In the genomic region with DNA sequence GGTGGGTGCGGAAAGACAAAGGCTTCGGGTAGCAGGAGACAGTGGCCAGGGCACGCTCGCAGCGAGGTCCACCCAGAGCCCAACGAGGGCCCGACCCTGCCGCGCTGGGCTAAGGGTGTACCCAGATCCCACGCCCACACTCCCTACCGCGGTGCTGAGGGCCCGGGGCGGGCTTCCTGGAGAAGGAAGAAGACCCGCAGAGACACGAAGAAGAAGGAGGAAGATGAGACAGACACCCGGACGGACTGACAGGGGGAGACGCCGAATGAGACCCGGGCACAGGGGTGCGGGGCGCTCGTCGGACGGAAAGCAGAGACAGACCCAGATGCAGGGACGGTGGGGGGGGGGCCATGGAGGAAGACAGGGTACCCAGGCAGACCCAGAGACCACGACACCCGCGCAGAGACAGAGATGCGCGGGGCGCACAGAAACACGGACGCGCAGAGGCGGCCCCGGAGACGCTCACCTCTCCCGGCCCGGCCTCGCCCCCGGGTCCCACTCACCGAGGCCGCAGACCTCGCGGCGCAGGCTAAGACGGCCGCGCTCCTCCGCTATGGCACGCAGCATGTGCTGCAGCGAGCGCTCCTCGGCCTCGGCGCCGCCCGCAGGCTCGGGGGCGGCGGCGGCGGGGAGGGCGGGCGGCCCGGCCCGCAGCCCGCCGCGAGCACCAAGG, we compare ENCODE assay signal across 1 cellular context.
TF ChIP-seq lines count a peak whose summit lies in the region.

No MANE protein-coding gene starts in this region.

TF ChIP-seq in K562, 482 proteins besides CTCF, POLR2A, EP300 and RAD21:
- TF ChIP-seq, protein P1, sequence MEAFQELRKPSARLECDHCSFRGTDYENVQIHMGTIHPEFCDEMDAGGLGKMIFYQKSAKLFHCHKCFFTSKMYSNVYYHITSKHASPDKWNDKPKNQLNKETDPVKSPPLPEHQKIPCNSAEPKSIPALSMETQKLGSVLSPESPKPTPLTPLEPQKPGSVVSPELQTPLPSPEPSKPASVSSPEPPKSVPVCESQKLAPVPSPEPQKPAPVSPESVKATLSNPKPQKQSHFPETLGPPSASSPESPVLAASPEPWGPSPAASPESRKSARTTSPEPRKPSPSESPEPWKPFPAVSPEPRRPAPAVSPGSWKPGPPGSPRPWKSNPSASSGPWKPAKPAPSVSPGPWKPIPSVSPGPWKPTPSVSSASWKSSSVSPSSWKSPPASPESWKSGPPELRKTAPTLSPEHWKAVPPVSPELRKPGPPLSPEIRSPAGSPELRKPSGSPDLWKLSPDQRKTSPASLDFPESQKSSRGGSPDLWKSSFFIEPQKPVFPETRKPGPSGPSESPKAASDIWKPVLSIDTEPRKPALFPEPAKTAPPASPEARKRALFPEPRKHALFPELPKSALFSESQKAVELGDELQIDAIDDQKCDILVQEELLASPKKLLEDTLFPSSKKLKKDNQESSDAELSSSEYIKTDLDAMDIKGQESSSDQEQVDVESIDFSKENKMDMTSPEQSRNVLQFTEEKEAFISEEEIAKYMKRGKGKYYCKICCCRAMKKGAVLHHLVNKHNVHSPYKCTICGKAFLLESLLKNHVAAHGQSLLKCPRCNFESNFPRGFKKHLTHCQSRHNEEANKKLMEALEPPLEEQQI (IDR thresholded peaks at IDR 0.05): no peak
- no peak for TF ChIP-seq POLR3G (IDR thresholded peaks at IDR 0.05; ENCODE audit: extremely low read depth, insufficient read length, insufficient replicate concordance)
- TF ChIP-seq, protein P2, sequence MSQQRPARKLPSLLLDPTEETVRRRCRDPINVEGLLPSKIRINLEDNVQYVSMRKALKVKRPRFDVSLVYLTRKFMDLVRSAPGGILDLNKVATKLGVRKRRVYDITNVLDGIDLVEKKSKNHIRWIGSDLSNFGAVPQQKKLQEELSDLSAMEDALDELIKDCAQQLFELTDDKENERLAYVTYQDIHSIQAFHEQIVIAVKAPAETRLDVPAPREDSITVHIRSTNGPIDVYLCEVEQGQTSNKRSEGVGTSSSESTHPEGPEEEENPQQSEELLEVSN (IDR thresholded peaks at IDR 0.05; ENCODE audit: borderline replicate concordance in 1 of 2, extremely low read depth in 1 of 2, insufficient read depth in 1 of 2, insufficient read length in 1 of 2, low read depth in 1 of 2, low read length in 1 of 2, poor library complexity in 1 of 2, severe bottlenecking in 1 of 2): peak; percentile 14 to 79
- no peak for TF ChIP-seq ZNF175 (CRISPR knock-in tag; IDR thresholded peaks at IDR 0.05; ENCODE audit: low read depth)
- TF ChIP-seq CBFA2T2 (conservative IDR thresholded peaks at IDR 0.05): no peak
- TF ChIP-seq, protein P3, sequence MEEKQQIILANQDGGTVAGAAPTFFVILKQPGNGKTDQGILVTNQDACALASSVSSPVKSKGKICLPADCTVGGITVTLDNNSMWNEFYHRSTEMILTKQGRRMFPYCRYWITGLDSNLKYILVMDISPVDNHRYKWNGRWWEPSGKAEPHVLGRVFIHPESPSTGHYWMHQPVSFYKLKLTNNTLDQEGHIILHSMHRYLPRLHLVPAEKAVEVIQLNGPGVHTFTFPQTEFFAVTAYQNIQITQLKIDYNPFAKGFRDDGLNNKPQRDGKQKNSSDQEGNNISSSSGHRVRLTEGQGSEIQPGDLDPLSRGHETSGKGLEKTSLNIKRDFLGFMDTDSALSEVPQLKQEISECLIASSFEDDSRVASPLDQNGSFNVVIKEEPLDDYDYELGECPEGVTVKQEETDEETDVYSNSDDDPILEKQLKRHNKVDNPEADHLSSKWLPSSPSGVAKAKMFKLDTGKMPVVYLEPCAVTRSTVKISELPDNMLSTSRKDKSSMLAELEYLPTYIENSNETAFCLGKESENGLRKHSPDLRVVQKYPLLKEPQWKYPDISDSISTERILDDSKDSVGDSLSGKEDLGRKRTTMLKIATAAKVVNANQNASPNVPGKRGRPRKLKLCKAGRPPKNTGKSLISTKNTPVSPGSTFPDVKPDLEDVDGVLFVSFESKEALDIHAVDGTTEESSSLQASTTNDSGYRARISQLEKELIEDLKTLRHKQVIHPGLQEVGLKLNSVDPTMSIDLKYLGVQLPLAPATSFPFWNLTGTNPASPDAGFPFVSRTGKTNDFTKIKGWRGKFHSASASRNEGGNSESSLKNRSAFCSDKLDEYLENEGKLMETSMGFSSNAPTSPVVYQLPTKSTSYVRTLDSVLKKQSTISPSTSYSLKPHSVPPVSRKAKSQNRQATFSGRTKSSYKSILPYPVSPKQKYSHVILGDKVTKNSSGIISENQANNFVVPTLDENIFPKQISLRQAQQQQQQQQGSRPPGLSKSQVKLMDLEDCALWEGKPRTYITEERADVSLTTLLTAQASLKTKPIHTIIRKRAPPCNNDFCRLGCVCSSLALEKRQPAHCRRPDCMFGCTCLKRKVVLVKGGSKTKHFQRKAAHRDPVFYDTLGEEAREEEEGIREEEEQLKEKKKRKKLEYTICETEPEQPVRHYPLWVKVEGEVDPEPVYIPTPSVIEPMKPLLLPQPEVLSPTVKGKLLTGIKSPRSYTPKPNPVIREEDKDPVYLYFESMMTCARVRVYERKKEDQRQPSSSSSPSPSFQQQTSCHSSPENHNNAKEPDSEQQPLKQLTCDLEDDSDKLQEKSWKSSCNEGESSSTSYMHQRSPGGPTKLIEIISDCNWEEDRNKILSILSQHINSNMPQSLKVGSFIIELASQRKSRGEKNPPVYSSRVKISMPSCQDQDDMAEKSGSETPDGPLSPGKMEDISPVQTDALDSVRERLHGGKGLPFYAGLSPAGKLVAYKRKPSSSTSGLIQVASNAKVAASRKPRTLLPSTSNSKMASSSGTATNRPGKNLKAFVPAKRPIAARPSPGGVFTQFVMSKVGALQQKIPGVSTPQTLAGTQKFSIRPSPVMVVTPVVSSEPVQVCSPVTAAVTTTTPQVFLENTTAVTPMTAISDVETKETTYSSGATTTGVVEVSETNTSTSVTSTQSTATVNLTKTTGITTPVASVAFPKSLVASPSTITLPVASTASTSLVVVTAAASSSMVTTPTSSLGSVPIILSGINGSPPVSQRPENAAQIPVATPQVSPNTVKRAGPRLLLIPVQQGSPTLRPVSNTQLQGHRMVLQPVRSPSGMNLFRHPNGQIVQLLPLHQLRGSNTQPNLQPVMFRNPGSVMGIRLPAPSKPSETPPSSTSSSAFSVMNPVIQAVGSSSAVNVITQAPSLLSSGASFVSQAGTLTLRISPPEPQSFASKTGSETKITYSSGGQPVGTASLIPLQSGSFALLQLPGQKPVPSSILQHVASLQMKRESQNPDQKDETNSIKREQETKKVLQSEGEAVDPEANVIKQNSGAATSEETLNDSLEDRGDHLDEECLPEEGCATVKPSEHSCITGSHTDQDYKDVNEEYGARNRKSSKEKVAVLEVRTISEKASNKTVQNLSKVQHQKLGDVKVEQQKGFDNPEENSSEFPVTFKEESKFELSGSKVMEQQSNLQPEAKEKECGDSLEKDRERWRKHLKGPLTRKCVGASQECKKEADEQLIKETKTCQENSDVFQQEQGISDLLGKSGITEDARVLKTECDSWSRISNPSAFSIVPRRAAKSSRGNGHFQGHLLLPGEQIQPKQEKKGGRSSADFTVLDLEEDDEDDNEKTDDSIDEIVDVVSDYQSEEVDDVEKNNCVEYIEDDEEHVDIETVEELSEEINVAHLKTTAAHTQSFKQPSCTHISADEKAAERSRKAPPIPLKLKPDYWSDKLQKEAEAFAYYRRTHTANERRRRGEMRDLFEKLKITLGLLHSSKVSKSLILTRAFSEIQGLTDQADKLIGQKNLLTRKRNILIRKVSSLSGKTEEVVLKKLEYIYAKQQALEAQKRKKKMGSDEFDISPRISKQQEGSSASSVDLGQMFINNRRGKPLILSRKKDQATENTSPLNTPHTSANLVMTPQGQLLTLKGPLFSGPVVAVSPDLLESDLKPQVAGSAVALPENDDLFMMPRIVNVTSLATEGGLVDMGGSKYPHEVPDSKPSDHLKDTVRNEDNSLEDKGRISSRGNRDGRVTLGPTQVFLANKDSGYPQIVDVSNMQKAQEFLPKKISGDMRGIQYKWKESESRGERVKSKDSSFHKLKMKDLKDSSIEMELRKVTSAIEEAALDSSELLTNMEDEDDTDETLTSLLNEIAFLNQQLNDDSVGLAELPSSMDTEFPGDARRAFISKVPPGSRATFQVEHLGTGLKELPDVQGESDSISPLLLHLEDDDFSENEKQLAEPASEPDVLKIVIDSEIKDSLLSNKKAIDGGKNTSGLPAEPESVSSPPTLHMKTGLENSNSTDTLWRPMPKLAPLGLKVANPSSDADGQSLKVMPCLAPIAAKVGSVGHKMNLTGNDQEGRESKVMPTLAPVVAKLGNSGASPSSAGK (IDR thresholded peaks at IDR 0.05): peak; percentile 28; the same call in 1 of the 2 replicates
- TF ChIP-seq RB1 (IDR thresholded peaks at IDR 0.05; ENCODE audit: low read depth): 0 out of 2 replicates have a peak, but pooled peaks have one; percentile 22
- TF ChIP-seq, protein P4, sequence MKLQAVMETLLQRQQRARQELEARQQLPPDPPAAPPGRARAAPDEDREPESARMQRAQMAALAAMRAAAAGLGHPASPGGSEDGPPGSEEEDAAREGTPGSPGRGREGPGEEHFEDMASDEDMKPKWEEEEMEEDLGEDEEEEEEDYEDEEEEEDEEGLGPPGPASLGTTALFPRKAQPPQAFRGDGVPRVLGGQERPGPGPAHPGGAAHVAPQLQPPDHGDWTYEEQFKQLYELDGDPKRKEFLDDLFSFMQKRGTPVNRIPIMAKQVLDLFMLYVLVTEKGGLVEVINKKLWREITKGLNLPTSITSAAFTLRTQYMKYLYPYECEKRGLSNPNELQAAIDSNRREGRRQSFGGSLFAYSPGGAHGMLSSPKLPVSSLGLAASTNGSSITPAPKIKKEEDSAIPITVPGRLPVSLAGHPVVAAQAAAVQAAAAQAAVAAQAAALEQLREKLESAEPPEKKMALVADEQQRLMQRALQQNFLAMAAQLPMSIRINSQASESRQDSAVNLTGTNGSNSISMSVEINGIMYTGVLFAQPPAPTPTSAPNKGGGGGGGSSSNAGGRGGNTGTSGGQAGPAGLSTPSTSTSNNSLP (IDR thresholded peaks at IDR 0.05; ENCODE audit: borderline replicate concordance, low read depth, low read length): no peak
- TF ChIP-seq NRF1 (conservative IDR thresholded peaks at IDR 0.05 in 1 of 2, IDR thresholded peaks at IDR 0.05 in 1 of 2): peak; percentile 62 to 65
- no peak for TF ChIP-seq SRF (CRISPR knock-in tag; IDR thresholded peaks at IDR 0.05)
- no peak for TF ChIP-seq CHD2 (IDR thresholded peaks at IDR 0.05; ENCODE audit: low read depth, low read length)
- TF ChIP-seq, protein P5, sequence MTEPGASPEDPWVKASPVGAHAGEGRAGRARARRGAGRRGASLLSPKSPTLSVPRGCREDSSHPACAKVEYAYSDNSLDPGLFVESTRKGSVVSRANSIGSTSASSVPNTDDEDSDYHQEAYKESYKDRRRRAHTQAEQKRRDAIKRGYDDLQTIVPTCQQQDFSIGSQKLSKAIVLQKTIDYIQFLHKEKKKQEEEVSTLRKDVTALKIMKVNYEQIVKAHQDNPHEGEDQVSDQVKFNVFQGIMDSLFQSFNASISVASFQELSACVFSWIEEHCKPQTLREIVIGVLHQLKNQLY (CRISPR knock-in tag; conservative IDR thresholded peaks at IDR 0.05): no peak
- TF ChIP-seq, protein P6, sequence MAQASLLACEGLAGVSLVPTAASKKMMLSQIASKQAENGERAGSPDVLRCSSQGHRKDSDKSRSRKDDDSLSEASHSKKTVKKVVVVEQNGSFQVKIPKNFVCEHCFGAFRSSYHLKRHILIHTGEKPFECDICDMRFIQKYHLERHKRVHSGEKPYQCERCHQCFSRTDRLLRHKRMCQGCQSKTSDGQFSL (CRISPR knock-in tag; IDR thresholded peaks at IDR 0.05): 0 out of 2 replicates have a peak, but pooled peaks have one; percentile 45
- TF ChIP-seq, protein P6 (tag; IDR thresholded peaks at IDR 0.05): no peak
- no peak for TF ChIP-seq ZBTB17 (CRISPR knock-in tag; IDR thresholded peaks at IDR 0.05)
- TF ChIP-seq SIRT6 (IDR thresholded peaks at IDR 0.05; ENCODE audit: low read depth, low read length): no peak
- no peak for TF ChIP-seq CBX5 (IDR thresholded peaks at IDR 0.05; ENCODE audit: borderline replicate concordance, low read depth)
- no peak for TF ChIP-seq ARHGAP35 (IDR thresholded peaks at IDR 0.05; ENCODE audit: partially characterized antibody)
- 0 out of 2 replicates have a peak, but pooled peaks have one; percentile 59 for TF ChIP-seq KDM2B (CRISPR knock-in tag; IDR thresholded peaks at IDR 0.05)
- TF ChIP-seq, protein P7, sequence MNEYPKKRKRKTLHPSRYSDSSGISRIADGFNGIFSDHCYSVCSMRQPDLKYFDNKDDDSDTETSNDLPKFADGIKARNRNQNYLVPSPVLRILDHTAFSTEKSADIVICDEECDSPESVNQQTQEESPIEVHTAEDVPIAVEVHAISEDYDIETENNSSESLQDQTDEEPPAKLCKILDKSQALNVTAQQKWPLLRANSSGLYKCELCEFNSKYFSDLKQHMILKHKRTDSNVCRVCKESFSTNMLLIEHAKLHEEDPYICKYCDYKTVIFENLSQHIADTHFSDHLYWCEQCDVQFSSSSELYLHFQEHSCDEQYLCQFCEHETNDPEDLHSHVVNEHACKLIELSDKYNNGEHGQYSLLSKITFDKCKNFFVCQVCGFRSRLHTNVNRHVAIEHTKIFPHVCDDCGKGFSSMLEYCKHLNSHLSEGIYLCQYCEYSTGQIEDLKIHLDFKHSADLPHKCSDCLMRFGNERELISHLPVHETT (CRISPR knock-in tag; conservative IDR thresholded peaks at IDR 0.05 in 1 of 2, IDR thresholded peaks at IDR 0.05 in 1 of 2): no peak
- TF ChIP-seq PHF8 (IDR thresholded peaks at IDR 0.05; ENCODE audit: borderline replicate concordance, low read length): peak; percentile 33; the same call in 1 of the 2 replicates
- TF ChIP-seq L3MBTL2 (IDR thresholded peaks at IDR 0.05): 0 out of 2 replicates have a peak, but pooled peaks have one; percentile 27
